In the genomic region with DNA sequence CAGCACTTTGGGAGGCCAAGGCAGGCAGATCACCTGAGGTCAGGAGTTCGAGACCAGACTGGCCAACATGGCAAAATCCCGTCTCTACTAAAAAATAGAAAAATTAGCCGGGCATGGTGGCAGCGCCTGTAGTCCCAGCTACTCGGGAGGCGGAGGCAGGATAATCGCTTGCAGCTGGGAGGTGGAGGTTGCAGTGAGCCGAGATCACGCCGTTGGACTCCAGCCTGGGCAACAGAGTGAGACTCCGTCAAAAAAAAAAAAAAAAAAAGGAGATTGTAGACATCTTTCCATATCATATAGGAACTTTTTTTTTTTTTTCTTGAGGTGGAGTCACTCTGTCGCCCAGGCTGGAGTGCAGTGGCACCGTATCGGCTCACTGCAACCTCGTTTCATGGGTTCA, we compare ENCODE assay signal across 8 cellular contexts. TPM values are rescaled to one million over a fixed set of nuclear protein-coding genes. Genes with fewer than 3 reads are reported as not detected.
DNase-seq lines count a peak whose midpoint lies in the region; ATAC-seq, FAIRE-seq and TF ChIP-seq lines count a peak whose summit lies in the region.
"Not testable (repeated sequence)": the region's sequence is repeated elsewhere in the genome, so short reads cannot be mapped to it uniquely, and the experiment has no call there.

No MANE protein-coding gene starts in this region.

- not testable (repeated sequence) for H3K9me3 ChIP-seq in HUES64 (ENCODE audit: insufficient read depth, low read depth, low read length); T-helper 17 cell (ENCODE audit: control insufficient read depth, low read length, poor library complexity, severe bottlenecking); H1 (ENCODE audit: insufficient read depth in 2 of 2, low read depth in 1 of 2, low read length in 1 of 2); right cardiac atrium (ENCODE audit: control insufficient read depth, low read length); neural cell (ENCODE audit: low read length); stomach smooth muscle (ENCODE audit: control insufficient read depth in 2 of 2, low read length in 2 of 2)

- H2BK5ac ChIP-seq in H1 (ENCODE audit: low read depth, low read length), result not testable (repeated sequence)

- H3K23me2 ChIP-seq in H1 (ENCODE audit: low read depth, low read length), result not testable (repeated sequence)

- H3K79me1 ChIP-seq in H1 (ENCODE audit: low read depth, low read length), result not testable (repeated sequence)

- not testable (repeated sequence) for H2AFZ ChIP-seq in H1 (ENCODE audit: low read length); neural cell (ENCODE audit: low read depth, low read length)

- H3K4ac ChIP-seq in H1 (replicated peaks; ENCODE audit: insufficient read length, low read depth, low read length), result not testable (repeated sequence)

- H4K20me1 ChIP-seq in H1 (replicated peaks in 1 of 2; ENCODE audit: control insufficient read depth in 1 of 2, insufficient read depth in 2 of 2, low read length in 2 of 2); neural cell (ENCODE audit: insufficient read depth): not testable (repeated sequence)

- not testable (repeated sequence) for TF ChIP-seq POLR2A in H1 (IDR thresholded peaks at IDR 0.05; ENCODE audit: control extremely low read depth in 1 of 2, low read depth in 2 of 2, low read length in 2 of 2)

- peak overlapping the region; percentile 89 for H3K4me3 Mint-ChIP-seq in T-helper 17 cell
- peak overlapping the region; percentile 91 for H3K4me3 Mint-ChIP-seq in activated naive CD8-positive, alpha-beta T cell treated with anti-CD3 and anti-CD28 coated beads for 36 hours

- DNase-seq in T-helper 17 cell; activated naive CD8-positive, alpha-beta T cell treated with anti-CD3 and anti-CD28 coated beads for 36 hours; H1 (ENCODE audit: low read depth in 1 of 2, low spot score in 2 of 2): not testable (repeated sequence)
- peak in 1 of 3 donors; percentile 43 for DNase-seq in right cardiac atrium

- H3F3A ChIP-seq in neural cell (ENCODE audit: insufficient read depth, low read length, poor library complexity, severe bottlenecking), result not testable (repeated sequence)

- not testable (repeated sequence) for H2BK120ac ChIP-seq in H1 (replicated peaks; ENCODE audit: low read depth, low read length)

- not testable (repeated sequence) for H3K23ac ChIP-seq in H1 (ENCODE audit: insufficient read length)

- peak overlapping the region; percentile 79 to 98; a peak in 2 of 4 replicates for H3K4me2 ChIP-seq in H1 (ENCODE audit: insufficient read depth in 1 of 2, low read depth in 2 of 2, low read length in 2 of 2)
- H3K4me2 ChIP-seq in neural cell (ENCODE audit: low read length), result not testable (repeated sequence)

- not testable (repeated sequence) for H3K27me3 Mint-ChIP-seq in T-helper 17 cell; activated naive CD8-positive, alpha-beta T cell treated with anti-CD3 and anti-CD28 coated beads for 36 hours

- H3K9me3 Mint-ChIP-seq in activated naive CD8-positive, alpha-beta T cell treated with anti-CD3 and anti-CD28 coated beads for 36 hours, result not testable (repeated sequence)

- not testable (repeated sequence) for H2BK20ac ChIP-seq in H1 (ENCODE audit: low read length)

- not testable (repeated sequence) for H3K56ac ChIP-seq in H1 (replicated peaks; ENCODE audit: insufficient read length, low read depth, low read length)

- not testable (repeated sequence) for H3K36me3 ChIP-seq in HUES64 (ENCODE audit: insufficient read depth, low read length); H1 (ENCODE audit: control insufficient read depth in 2 of 4, insufficient read depth in 4 of 4, low read length in 3 of 4); neural cell (ENCODE audit: insufficient read depth, low read length); stomach smooth muscle (ENCODE audit: control insufficient read depth in 2 of 2, insufficient read depth in 2 of 2, low read length in 2 of 2)

- not testable (repeated sequence) for H3K9ac ChIP-seq in HUES64 (ENCODE audit: low read depth, low read length); H1 (replicated peaks in 1 of 4; ENCODE audit: extremely low read depth in 1 of 4, low read depth in 3 of 4, low read length in 3 of 4); neural cell (ENCODE audit: low read length)
- H3K9ac ChIP-seq in stomach smooth muscle (ENCODE audit: low read length in 2 of 2), result peak overlapping the region in 1 of 2 donors; percentile 73

- TF ChIP-seq CTCF in C4-2B (conservative IDR thresholded peaks at IDR 0.05); H1 (IDR thresholded peaks at IDR 0.05; ENCODE audit: control extremely low read depth in 1 of 3, insufficient read depth in 1 of 3, low read depth in 1 of 3, low read length in 3 of 3); neural cell (IDR thresholded peaks at IDR 0.05; ENCODE audit: poor library complexity, severe bottlenecking): not testable (repeated sequence)

- TF ChIP-seq EP300 in H1 (IDR thresholded peaks at IDR 0.05; ENCODE audit: borderline replicate concordance in 1 of 2, low read depth in 2 of 2, low read length in 2 of 2); neural cell (conservative IDR thresholded peaks at IDR 0.05; ENCODE audit: poor library complexity, severe bottlenecking): not testable (repeated sequence)

- H4K91ac ChIP-seq in H1 (replicated peaks; ENCODE audit: insufficient read length, low read length), result not testable (repeated sequence)

- H3K14ac ChIP-seq in H1 (ENCODE audit: insufficient read length), result not testable (repeated sequence)

- POLR2A ChIA-PET in H1 (lab: Charles Lee; ENCODE audit: partially characterized antibody), result not testable (repeated sequence)

- H2AK5ac ChIP-seq in H1 (ENCODE audit: low read depth, low read length), result not testable (repeated sequence)

- H3K79me2 ChIP-seq in H1 (ENCODE audit: control insufficient read depth in 1 of 2, insufficient read depth in 2 of 2, low read length in 2 of 2); neural cell (replicated peaks; ENCODE audit: insufficient read depth, low read length): not testable (repeated sequence)

- not testable (repeated sequence) for H3K4me1 ChIP-seq in HUES64 (ENCODE audit: insufficient read depth, low read length); H1 (replicated peaks in 1 of 4; ENCODE audit: control insufficient read depth in 3 of 4, insufficient read depth in 4 of 4, low read length in 3 of 4); right cardiac atrium (ENCODE audit: control insufficient read depth, insufficient read depth, low read length)
- peaks cover 25% of the 10 kb centered on the region for H3K4me1 ChIP-seq in stomach smooth muscle (ENCODE audit: control insufficient read depth, insufficient read depth, low read length)

- not testable (repeated sequence) for H4K8ac ChIP-seq in H1 (ENCODE audit: extremely low read depth, insufficient read depth, low read length)

- H3K18ac ChIP-seq in H1 (ENCODE audit: extremely low read depth, low read length), result not testable (repeated sequence)

- CTCF ChIA-PET in H1 (lab: Charles Lee; ENCODE audit: partially characterized antibody), result interaction anchor here (0.7 to 1.8 kb wide), 3 partner anchors 53 to 244 kb away, joined by 3 to 4 read pairs (median 4); no protein-coding TSS in a partner anchor

- H3K27ac Mint-ChIP-seq in T-helper 17 cell, result peak overlapping the region; percentile 87
- peak overlapping the region; percentile 96 for H3K27ac Mint-ChIP-seq in activated naive CD8-positive, alpha-beta T cell treated with anti-CD3 and anti-CD28 coated beads for 36 hours

- peak overlapping the region; percentile 76 for H3K4me3 ChIP-seq in HUES64 (ENCODE audit: low read length)
- peak overlapping the region in 2 of 4 experiments; percentile 86 to 87; a peak in 3 of 8 replicates for H3K4me3 ChIP-seq in H1 (ENCODE audit: extremely low read depth in 1 of 4, insufficient read depth in 2 of 4, low read depth in 3 of 4, low read length in 4 of 4)
- H3K4me3 ChIP-seq in right cardiac atrium (ENCODE audit: low read length), result not testable (repeated sequence)
- peak overlapping the region; percentile 91 for H3K4me3 ChIP-seq in neural cell (ENCODE audit: low read length)
- H3K4me3 ChIP-seq in stomach smooth muscle (ENCODE audit: low read length in 2 of 2), result peak overlapping the region; percentile 67 to 88

- intact Hi-C loops in right cardiac atrium (cut with DNase I), result not testable (repeated sequence)

- not testable (repeated sequence) for H3K27me3 ChIP-seq in HUES64 (ENCODE audit: insufficient read depth, low read length); H1 (replicated peaks in 1 of 4; ENCODE audit: control insufficient read depth in 3 of 4, extremely low read depth in 1 of 4, insufficient read depth in 3 of 4, low read length in 3 of 4); right cardiac atrium (ENCODE audit: control insufficient read depth, insufficient read depth); neural cell (ENCODE audit: insufficient read depth, low read depth, low read length); stomach smooth muscle (ENCODE audit: control insufficient read depth in 1 of 2, insufficient read depth in 2 of 2, low read length in 2 of 2)

- WGBS in HUES64, result 88% methylated on average over 14 of the region's 15 CpGs
- WGBS in H1 (ENCODE audit: extremely low coverage in 1 of 2, insufficient coverage in 1 of 2, insufficient read length in 1 of 2, insufficient replicate concordance in 2 of 2, low coverage in 1 of 2, low lambda C conversion rate in 2 of 2, missing lambda C conversion rate in 1 of 2), 2 experiments, result 93% methylated on average over 12 of the region's 15 CpGs; no CpG with 5 or more reads in 1 of the 2 experiments
- WGBS in right cardiac atrium, result 82% methylated on average over 15 of the region's 15 CpGs

- not testable (repeated sequence) for H3K9me2 ChIP-seq in neural cell (ENCODE audit: insufficient read depth, low read length)

- not testable (repeated sequence) for H4K5ac ChIP-seq in H1 (ENCODE audit: insufficient read length, low read depth, low read length)

- H3K27ac ChIP-seq in C4-2B (peak overlapping the region; percentile 98), right cardiac atrium (ENCODE audit: low read length) (peak overlapping the region; percentile 94)
- not testable (repeated sequence) for H3K27ac ChIP-seq in HUES64 (ENCODE audit: low read depth, low read length); H1 (ENCODE audit: low read depth, low read length); neural cell (ENCODE audit: low read length); stomach smooth muscle (ENCODE audit: low read length)

- not testable (repeated sequence) for H2BK12ac ChIP-seq in H1 (ENCODE audit: low read depth, low read length)

- H2BK15ac ChIP-seq in H1 (ENCODE audit: low read length), result not testable (repeated sequence)

- H3K4me1 Mint-ChIP-seq in T-helper 17 cell, result peaks cover 18% of the 10 kb centered on the region
- peaks cover 18% of the 10 kb centered on the region for H3K4me1 Mint-ChIP-seq in activated naive CD8-positive, alpha-beta T cell treated with anti-CD3 and anti-CD28 coated beads for 36 hours

- not testable (repeated sequence) for FAIRE-seq in H1 (lab: Jason Lieb, UNC)

- not testable (repeated sequence) for ATAC-seq in T-helper 17 cell, right cardiac atrium

- not testable (repeated sequence) for H3K36me3 Mint-ChIP-seq in T-helper 17 cell (ENCODE audit: low read depth)
- H3K36me3 Mint-ChIP-seq in activated naive CD8-positive, alpha-beta T cell treated with anti-CD3 and anti-CD28 coated beads for 36 hours, result peaks cover 12% of the 10 kb centered on the region

- not testable (repeated sequence) for TF ChIP-seq RAD21 in H1 (IDR thresholded peaks at IDR 0.05 in 1 of 2, conservative IDR thresholded peaks at IDR 0.05 in 1 of 2; ENCODE audit: low read depth in 2 of 2, low read length in 2 of 2); neural cell (conservative IDR thresholded peaks at IDR 0.05)

RNA-seq across cellular contexts. Expression of gene ZBTB42, which starts 13.8 kb away (rescaled TPM):
- 1.9 TPM for polyA plus RNA-seq in HUES64 (2013, experiment 1 of 2)
- polyA plus RNA-seq in HUES64 (2013, experiment 2 of 2), result 2.3 TPM
- total RNA-seq in T-helper 17 cell, result 1 to 10 TPM; 2.7 to 3.3 TPM
- 1 to 10 TPM; 1.1 to 1.4 TPM for total RNA-seq in activated naive CD8-positive, alpha-beta T cell treated with anti-CD3 and anti-CD28 coated beads for 36 hours
- 2.8 and 2.9 TPM in 2 replicates for total RNA-seq in H1 (2021; fragmentation: NEBNext Ultra II Directional; extraction: Animal tissue kit (Norgen Biotek cat#: 25700))
- 3.1 and 3.7 TPM in 2 replicates for polyA plus RNA-seq in H1 (2011; rRNA removed)
- 2.5 TPM for polyA plus RNA-seq in H1 (2011; cell fraction: cytosol; rRNA removed)
- 4.0 TPM for polyA plus RNA-seq in H1 (2011; cell fraction: nucleus; rRNA removed)
- 1.5 to 3.3 TPM (median 2.9 TPM) in 4 replicates for polyA plus RNA-seq in H1 (2012, experiment 1 of 2)
- polyA plus RNA-seq in H1 (2012, experiment 2 of 2), result 2.3 TPM
- 1.2 TPM for polyA plus RNA-seq in H1 (2013, experiment 1 of 2)
- 1.2 TPM for polyA plus RNA-seq in H1 (2013, experiment 2 of 2)
- polyA minus RNA-seq in H1 (2011; rRNA and poly(A)+ RNA removed), result 3.4 and 4.0 TPM in 2 replicates
- 2.7 TPM for polyA minus RNA-seq in H1 (2011; cell fraction: cytosol; rRNA and poly(A)+ RNA removed)
- 7.3 TPM for polyA minus RNA-seq in H1 (2011; cell fraction: nucleus; rRNA and poly(A)+ RNA removed)
- 1 to 10 TPM; 6.0 to 7.7 (median 6.6) TPM for total RNA-seq in right cardiac atrium
- 5.3 TPM for polyA plus RNA-seq in right cardiac atrium
- polyA plus RNA-seq in neural cell, result not detected in 2 replicates
- polyA minus RNA-seq in neural cell, result 0.49 TPM in 1 of 2 replicates, not detected in the other

RNA-seq across cellular contexts. Expression of gene AKT1, which starts 19.2 kb away (rescaled TPM):
- 42.6 TPM for polyA plus RNA-seq in HUES64 (2013, experiment 1 of 2)
- polyA plus RNA-seq in HUES64 (2013, experiment 2 of 2), result 50.8 TPM
- 10 to 100 TPM; 72.4 to 77.2 TPM for total RNA-seq in T-helper 17 cell
- total RNA-seq in activated naive CD8-positive, alpha-beta T cell treated with anti-CD3 and anti-CD28 coated beads for 36 hours, result 100 to 1,000 TPM; 112 TPM
- 62.1 and 71.5 TPM in 2 replicates for total RNA-seq in H1 (2021; fragmentation: NEBNext Ultra II Directional; extraction: Animal tissue kit (Norgen Biotek cat#: 25700))
- polyA plus RNA-seq in H1 (2011; rRNA removed), result 68.1 and 89.8 TPM in 2 replicates
- 86.7 TPM for polyA plus RNA-seq in H1 (2011; cell fraction: cytosol; rRNA removed)
- polyA plus RNA-seq in H1 (2011; cell fraction: nucleus; rRNA removed), result 135 TPM
- polyA plus RNA-seq in H1 (2012, experiment 1 of 2), result 53.7 to 73.1 TPM (median 68.0 TPM) in 4 replicates
- polyA plus RNA-seq in H1 (2012, experiment 2 of 2), result 53.5 TPM
- 44.6 TPM for polyA plus RNA-seq in H1 (2013, experiment 1 of 2)
- 45.6 TPM for polyA plus RNA-seq in H1 (2013, experiment 2 of 2)
- 43.3 and 54.9 TPM in 2 replicates for polyA minus RNA-seq in H1 (2011; rRNA and poly(A)+ RNA removed)
- 46.9 TPM for polyA minus RNA-seq in H1 (2011; cell fraction: cytosol; rRNA and poly(A)+ RNA removed)
- 28.2 TPM for polyA minus RNA-seq in H1 (2011; cell fraction: nucleus; rRNA and poly(A)+ RNA removed)
- 100 to 1,000 TPM; 120 to 154 (median 126) TPM for total RNA-seq in right cardiac atrium
- polyA plus RNA-seq in right cardiac atrium, result 101 TPM
- 159 and 164 TPM in 2 replicates for polyA plus RNA-seq in neural cell
- 162 and 169 TPM in 2 replicates for polyA minus RNA-seq in neural cell

RNA-seq across cellular contexts. Expression of gene CEP170B, which starts 50.4 kb away (rescaled TPM):
- 12.0 TPM for polyA plus RNA-seq in HUES64 (2013, experiment 1 of 2)
- 11.1 TPM for polyA plus RNA-seq in HUES64 (2013, experiment 2 of 2)
- total RNA-seq in T-helper 17 cell (1 to 10 TPM; 7.0 to 7.7 TPM), right cardiac atrium (10 to 100 TPM; 10.4 to 19.1 (median 11.9) TPM)
- 1 to 10 TPM; 4.6 to 4.7 TPM for total RNA-seq in activated naive CD8-positive, alpha-beta T cell treated with anti-CD3 and anti-CD28 coated beads for 36 hours
- 32.3 and 33.8 TPM in 2 replicates for total RNA-seq in H1 (2021; fragmentation: NEBNext Ultra II Directional; extraction: Animal tissue kit (Norgen Biotek cat#: 25700))
- polyA plus RNA-seq in H1 (2011; rRNA removed) (9.1 and 15.2 TPM in 2 replicates), right cardiac atrium (8.4 TPM), neural cell (11.6 and 13.2 TPM in 2 replicates)
- 9.4 TPM for polyA plus RNA-seq in H1 (2011; cell fraction: cytosol; rRNA removed)
- 34.9 TPM for polyA plus RNA-seq in H1 (2011; cell fraction: nucleus; rRNA removed)
- 14.3 to 23.9 TPM (median 20.7 TPM) in 4 replicates for polyA plus RNA-seq in H1 (2012, experiment 1 of 2)
- 13.0 TPM for polyA plus RNA-seq in H1 (2012, experiment 2 of 2)
- 17.1 TPM for polyA plus RNA-seq in H1 (2013, experiment 1 of 2)
- polyA plus RNA-seq in H1 (2013, experiment 2 of 2), result 16.2 TPM
- polyA minus RNA-seq in H1 (2011; rRNA and poly(A)+ RNA removed), result 4.7 and 5.7 TPM in 2 replicates
- 11.5 TPM for polyA minus RNA-seq in H1 (2011; cell fraction: cytosol; rRNA and poly(A)+ RNA removed)
- 11.6 TPM for polyA minus RNA-seq in H1 (2011; cell fraction: nucleus; rRNA and poly(A)+ RNA removed)
- polyA minus RNA-seq in neural cell, result 21.1 and 27.5 TPM in 2 replicates
